Comparison of ENCODE assay signal across 1 cellular context in the genomic region with DNA sequence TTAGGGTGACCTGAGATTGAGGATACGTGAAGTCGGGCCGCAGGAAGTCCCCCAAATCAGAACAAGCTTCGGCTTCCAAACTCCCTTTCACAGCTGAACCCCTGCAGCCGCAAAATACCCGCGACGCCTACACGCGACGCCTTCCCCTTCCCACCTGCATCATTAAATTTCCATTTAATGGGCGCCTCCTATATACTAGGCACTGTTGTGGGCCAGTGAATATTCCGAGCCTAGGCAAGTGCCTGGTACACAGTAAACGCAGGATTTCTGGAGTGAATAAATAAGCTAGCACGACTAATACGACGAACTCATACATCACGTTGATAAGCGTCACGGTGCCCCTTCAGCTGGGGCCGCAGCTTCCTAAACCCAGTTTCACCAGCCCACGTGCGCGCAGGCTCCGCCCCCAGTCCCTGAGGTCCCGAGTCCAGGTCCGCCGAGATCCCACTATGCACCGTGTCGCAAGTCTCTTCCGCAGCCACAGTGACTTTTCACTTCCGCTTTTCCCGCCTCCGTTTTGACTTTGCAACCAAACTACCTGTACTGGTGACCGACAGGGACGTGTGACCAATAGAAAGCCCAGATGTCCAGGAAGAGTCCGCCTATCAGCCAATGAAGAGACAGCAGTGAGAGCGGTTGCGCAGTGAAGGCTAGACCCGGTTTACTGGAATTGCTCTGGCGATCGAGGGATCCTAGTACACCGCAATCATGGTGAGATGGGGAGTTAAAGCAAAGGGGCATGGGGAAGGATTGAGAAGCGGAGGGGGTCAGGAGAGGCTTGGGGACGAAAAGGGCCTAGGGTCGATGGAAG.
TF ChIP-seq lines count a peak whose summit lies in the region.

TSS of gene PSMB3 (plus strand) at position 623 of the 811 bp plus-strand sequence. CDS start at position 709, 86 bp downstream.

TF ChIP-seq in HepG2, 621 proteins besides CTCF, POLR2A, EP300 and RAD21 (continued from another document and continues in another):
- TF ChIP-seq DDIT3 (CRISPR knock-in tag; IDR thresholded peaks at IDR 0.05) (no peak), SAFB2 (CRISPR knock-in tag; IDR thresholded peaks at IDR 0.05; ENCODE audit: borderline replicate concordance, low read depth) (no peak), ZNF160 (CRISPR knock-in tag; IDR thresholded peaks at IDR 0.05) (peak; percentile 20; the same call in 1 of the 2 replicates), SMC3 (IDR thresholded peaks at IDR 0.05; ENCODE audit: low read length) (peak; percentile 4; the same call in 1 of the 2 replicates), ZNF546 (CRISPR knock-in tag; conservative IDR thresholded peaks at IDR 0.05) (no peak; the same call in 1 of the 2 replicates), TAF15 (IDR thresholded peaks at IDR 0.05; ENCODE audit: low read depth, low read length, poor library complexity, severe bottlenecking) (no peak), SOX6 (IDR thresholded peaks at IDR 0.05) (no peak), SOX6 (CRISPR knock-in tag; IDR thresholded peaks at IDR 0.05) (peak; percentile 33; the same call in 1 of the 2 replicates), ELF4 (CRISPR knock-in tag; IDR thresholded peaks at IDR 0.05; ENCODE audit: borderline replicate concordance) (peak; percentile 99), ZBTB39 (CRISPR knock-in tag; IDR thresholded peaks at IDR 0.05) (no peak), BCL3 (CRISPR knock-in tag; IDR thresholded peaks at IDR 0.05) (no peak), ZFP36L1 (CRISPR knock-in tag; IDR thresholded peaks at IDR 0.05) (0 out of 2 replicates have a peak, but pooled peaks have one; percentile 89), STAT5B (CRISPR knock-in tag; IDR thresholded peaks at IDR 0.05) (no peak), DMAP1 (CRISPR knock-in tag; IDR thresholded peaks at IDR 0.05) (peak; percentile 96), HCFC1 (IDR thresholded peaks at IDR 0.05; ENCODE audit: low read depth, low read length) (no peak), ZNF614 (CRISPR knock-in tag; IDR thresholded peaks at IDR 0.05; ENCODE audit: borderline replicate concordance) (peak; percentile 27; the same call in 1 of the 2 replicates), RORA (CRISPR knock-in tag; IDR thresholded peaks at IDR 0.05) (no peak), SSRP1 (CRISPR knock-in tag; IDR thresholded peaks at IDR 0.05) (no peak), SOX5 (CRISPR knock-in tag; IDR thresholded peaks at IDR 0.05; ENCODE audit: borderline replicate concordance) (peak; percentile 47; the same call in 1 of the 2 replicates), REXO4 (CRISPR knock-in tag; IDR thresholded peaks at IDR 0.05; ENCODE audit: borderline replicate concordance) (0 out of 2 replicates have a peak, but pooled peaks have one; percentile 28), ZFP37 (CRISPR knock-in tag; IDR thresholded peaks at IDR 0.05; ENCODE audit: borderline replicate concordance) (no peak), FOXC1 (CRISPR knock-in tag; IDR thresholded peaks at IDR 0.05; ENCODE audit: borderline replicate concordance) (peak; percentile 70), THAP8 (CRISPR knock-in tag; IDR thresholded peaks at IDR 0.05; ENCODE audit: borderline replicate concordance) (no peak; the same call in 1 of the 2 replicates)
- TF ChIP-seq, protein P1, sequence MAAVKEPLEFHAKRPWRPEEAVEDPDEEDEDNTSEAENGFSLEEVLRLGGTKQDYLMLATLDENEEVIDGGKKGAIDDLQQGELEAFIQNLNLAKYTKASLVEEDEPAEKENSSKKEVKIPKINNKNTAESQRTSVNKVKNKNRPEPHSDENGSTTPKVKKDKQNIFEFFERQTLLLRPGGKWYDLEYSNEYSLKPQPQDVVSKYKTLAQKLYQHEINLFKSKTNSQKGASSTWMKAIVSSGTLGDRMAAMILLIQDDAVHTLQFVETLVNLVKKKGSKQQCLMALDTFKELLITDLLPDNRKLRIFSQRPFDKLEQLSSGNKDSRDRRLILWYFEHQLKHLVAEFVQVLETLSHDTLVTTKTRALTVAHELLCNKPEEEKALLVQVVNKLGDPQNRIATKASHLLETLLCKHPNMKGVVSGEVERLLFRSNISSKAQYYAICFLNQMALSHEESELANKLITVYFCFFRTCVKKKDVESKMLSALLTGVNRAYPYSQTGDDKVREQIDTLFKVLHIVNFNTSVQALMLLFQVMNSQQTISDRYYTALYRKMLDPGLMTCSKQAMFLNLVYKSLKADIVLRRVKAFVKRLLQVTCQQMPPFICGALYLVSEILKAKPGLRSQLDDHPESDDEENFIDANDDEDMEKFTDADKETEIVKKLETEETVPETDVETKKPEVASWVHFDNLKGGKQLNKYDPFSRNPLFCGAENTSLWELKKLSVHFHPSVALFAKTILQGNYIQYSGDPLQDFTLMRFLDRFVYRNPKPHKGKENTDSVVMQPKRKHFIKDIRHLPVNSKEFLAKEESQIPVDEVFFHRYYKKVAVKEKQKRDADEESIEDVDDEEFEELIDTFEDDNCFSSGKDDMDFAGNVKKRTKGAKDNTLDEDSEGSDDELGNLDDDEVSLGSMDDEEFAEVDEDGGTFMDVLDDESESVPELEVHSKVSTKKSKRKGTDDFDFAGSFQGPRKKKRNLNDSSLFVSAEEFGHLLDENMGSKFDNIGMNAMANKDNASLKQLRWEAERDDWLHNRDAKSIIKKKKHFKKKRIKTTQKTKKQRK (IDR thresholded peaks at IDR 0.05; ENCODE audit: low read length): peak; percentile 37; the same call in 1 of the 2 replicates
- TF ChIP-seq, protein P2, sequence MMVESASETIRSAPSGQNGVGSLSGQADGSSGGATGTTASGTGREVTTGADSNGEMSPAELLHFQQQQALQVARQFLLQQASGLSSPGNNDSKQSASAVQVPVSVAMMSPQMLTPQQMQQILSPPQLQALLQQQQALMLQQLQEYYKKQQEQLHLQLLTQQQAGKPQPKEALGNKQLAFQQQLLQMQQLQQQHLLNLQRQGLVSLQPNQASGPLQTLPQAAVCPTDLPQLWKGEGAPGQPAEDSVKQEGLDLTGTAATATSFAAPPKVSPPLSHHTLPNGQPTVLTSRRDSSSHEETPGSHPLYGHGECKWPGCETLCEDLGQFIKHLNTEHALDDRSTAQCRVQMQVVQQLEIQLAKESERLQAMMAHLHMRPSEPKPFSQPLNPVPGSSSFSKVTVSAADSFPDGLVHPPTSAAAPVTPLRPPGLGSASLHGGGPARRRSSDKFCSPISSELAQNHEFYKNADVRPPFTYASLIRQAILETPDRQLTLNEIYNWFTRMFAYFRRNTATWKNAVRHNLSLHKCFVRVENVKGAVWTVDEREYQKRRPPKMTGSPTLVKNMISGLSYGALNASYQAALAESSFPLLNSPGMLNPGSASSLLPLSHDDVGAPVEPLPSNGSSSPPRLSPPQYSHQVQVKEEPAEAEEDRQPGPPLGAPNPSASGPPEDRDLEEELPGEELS (CRISPR knock-in tag; IDR thresholded peaks at IDR 0.05): peak; percentile 12
- TF ChIP-seq, protein P3, sequence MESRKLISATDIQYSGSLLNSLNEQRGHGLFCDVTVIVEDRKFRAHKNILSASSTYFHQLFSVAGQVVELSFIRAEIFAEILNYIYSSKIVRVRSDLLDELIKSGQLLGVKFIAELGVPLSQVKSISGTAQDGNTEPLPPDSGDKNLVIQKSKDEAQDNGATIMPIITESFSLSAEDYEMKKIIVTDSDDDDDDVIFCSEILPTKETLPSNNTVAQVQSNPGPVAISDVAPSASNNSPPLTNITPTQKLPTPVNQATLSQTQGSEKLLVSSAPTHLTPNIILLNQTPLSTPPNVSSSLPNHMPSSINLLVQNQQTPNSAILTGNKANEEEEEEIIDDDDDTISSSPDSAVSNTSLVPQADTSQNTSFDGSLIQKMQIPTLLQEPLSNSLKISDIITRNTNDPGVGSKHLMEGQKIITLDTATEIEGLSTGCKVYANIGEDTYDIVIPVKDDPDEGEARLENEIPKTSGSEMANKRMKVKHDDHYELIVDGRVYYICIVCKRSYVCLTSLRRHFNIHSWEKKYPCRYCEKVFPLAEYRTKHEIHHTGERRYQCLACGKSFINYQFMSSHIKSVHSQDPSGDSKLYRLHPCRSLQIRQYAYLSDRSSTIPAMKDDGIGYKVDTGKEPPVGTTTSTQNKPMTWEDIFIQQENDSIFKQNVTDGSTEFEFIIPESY (CRISPR knock-in tag; IDR thresholded peaks at IDR 0.05): peak; percentile 63
- TF ChIP-seq, protein P4, sequence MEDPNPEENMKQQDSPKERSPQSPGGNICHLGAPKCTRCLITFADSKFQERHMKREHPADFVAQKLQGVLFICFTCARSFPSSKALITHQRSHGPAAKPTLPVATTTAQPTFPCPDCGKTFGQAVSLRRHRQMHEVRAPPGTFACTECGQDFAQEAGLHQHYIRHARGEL (CRISPR knock-in tag; IDR thresholded peaks at IDR 0.05): peak; percentile 69; the same call in 1 of the 2 replicates
- TF ChIP-seq, protein P5, sequence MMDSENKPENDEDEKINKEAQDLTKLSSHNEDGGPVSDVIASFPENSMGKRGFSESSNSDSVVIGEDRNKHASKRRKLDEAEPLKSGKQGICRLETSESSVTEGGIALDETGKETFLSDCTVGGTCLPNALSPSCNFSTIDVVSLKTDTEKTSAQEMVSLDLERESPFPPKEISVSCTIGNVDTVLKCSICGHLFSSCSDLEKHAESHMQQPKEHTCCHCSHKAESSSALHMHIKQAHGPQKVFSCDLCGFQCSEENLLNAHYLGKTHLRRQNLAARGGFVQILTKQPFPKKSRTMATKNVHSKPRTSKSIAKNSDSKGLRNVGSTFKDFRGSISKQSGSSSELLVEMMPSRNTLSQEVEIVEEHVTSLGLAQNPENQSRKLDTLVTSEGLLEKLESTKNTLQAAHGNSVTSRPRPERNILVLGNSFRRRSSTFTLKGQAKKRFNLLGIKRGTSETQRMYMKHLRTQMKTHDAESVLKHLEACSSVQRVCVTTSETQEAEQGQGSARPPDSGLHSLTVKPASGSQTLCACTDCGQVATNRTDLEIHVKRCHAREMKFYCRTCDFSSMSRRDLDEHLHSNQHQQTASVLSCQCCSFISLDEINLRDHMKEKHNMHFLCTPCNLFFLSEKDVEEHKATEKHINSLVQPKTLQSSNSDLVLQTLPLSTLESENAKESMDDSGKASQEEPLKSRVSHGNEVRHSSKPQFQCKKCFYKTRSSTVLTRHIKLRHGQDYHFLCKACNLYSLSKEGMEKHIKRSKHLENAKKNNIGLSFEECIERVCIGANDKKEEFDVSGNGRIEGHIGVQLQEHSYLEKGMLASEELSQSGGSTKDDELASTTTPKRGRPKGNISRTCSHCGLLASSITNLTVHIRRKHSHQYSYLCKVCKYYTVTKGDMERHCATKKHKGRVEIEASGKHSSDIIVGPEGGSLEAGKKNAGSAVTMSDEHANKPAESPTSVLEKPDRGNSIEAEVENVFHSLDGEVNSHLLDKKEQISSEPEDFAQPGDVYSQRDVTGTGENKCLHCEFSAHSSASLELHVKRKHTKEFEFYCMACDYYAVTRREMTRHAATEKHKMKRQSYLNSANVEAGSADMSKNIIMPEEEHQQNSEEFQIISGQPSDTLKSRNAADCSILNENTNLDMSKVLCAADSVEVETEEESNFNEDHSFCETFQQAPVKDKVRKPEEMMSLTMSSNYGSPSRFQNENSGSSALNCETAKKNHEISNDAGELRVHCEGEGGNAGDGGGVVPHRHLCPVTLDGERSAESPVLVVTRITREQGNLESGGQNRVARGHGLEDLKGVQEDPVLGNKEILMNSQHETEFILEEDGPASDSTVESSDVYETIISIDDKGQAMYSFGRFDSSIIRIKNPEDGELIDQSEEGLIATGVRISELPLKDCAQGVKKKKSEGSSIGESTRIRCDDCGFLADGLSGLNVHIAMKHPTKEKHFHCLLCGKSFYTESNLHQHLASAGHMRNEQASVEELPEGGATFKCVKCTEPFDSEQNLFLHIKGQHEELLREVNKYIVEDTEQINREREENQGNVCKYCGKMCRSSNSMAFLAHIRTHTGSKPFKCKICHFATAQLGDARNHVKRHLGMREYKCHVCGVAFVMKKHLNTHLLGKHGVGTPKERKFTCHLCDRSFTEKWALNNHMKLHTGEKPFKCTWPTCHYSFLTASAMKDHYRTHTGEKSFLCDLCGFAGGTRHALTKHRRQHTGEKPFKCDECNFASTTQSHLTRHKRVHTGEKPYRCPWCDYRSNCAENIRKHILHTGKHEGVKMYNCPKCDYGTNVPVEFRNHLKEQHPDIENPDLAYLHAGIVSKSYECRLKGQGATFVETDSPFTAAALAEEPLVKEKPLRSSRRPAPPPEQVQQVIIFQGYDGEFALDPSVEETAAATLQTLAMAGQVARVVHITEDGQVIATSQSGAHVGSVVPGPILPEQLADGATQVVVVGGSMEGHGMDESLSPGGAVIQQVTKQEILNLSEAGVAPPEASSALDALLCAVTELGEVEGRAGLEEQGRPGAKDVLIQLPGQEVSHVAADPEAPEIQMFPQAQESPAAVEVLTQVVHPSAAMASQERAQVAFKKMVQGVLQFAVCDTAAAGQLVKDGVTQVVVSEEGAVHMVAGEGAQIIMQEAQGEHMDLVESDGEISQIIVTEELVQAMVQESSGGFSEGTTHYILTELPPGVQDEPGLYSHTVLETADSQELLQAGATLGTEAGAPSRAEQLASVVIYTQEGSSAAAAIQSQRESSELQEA (CRISPR knock-in tag; IDR thresholded peaks at IDR 0.05; ENCODE audit: not compliant biosample characterization): no peak
